20 cellular contexts compared by ENCODE assay signal in the genomic region with DNA sequence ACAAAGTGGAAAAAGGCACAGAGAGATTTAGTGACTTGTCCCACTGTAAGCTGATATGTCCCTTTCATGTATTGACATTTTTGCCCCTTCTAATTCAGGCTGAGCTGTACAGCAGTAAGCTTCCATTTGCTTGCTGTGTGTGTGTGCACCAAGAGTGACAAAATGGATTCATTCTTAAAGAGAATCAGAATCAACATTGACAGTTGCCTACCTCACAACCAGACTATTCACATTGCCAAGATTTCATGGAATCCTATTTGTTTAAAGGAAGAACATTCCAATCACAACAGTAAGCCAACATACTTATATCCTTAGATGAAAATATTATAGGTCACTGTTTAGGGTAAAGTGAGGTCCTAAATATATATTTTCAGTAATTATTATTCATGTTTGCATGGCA.
A peak's percentile ranks its signal among the peaks of the same experiment; 100 is the strongest.
DNase-seq lines count a peak whose midpoint lies in the region; ATAC-seq and TF ChIP-seq lines count a peak whose summit lies in the region.
"Had no signal": no experiment of that assay in that cellular context is flagged by ENCODE, and none has a peak within 500 bp of the region (broad histone marks: within the 10 kb centered on the region; RNA-seq: fewer than 3 reads in every experiment).

No MANE protein-coding gene starts in this region.

- no peaks in the 10 kb centered on the region for H3K27me3 ChIP-seq in right lobe of liver
- peaks cover 6% of the 10 kb centered on the region; the same call in 1 of the 2 replicates for H3K27me3 ChIP-seq in PC-3 (ENCODE audit: low read length)
- H3K27me3 ChIP-seq: BE2C had no signal

- CTCF ChIA-PET in PC-3 (lab: Charles Lee), result no interaction called here

- H3K4me1 ChIP-seq in right lobe of liver (no peaks in the 10 kb centered on the region), PC-3 (ENCODE audit: insufficient read depth, low read length) (no peaks in the 10 kb centered on the region)

- H3K79me2 ChIP-seq in PC-3 (ENCODE audit: low read length), result no peaks in the 10 kb centered on the region

- H3K4me3 ChIP-seq in right lobe of liver (no peak overlapping the region), PC-3 (ENCODE audit: low read length) (no peak overlapping the region)
- H3K4me3 ChIP-seq: PC-9 had no signal

- no peak for TF ChIP-seq POLR2A in right lobe of liver (IDR thresholded peaks at IDR 0.05)

- BruUV-seq in PC-3 (replicated peaks; lab: Mats Ljungman, UMichigan), result no TSS peak

- H3K27ac ChIP-seq in right lobe of liver, result no peak overlapping the region
- H3K27ac ChIP-seq in PC-3 (ENCODE audit: low read length), result no peak overlapping the region
- H3K27ac ChIP-seq: PC-9 had no signal

- H3K9me3 ChIP-seq in right lobe of liver (no peaks in the 10 kb centered on the region), PC-3 (ENCODE audit: low read length) (no peaks in the 10 kb centered on the region)
- H3K9me3 ChIP-seq: BE2C had no signal

- H3K9ac ChIP-seq in PC-3 (ENCODE audit: low read length), result no peak overlapping the region

- POLR2A ChIA-PET in PC-3 (lab: Charles Lee; ENCODE audit: unreplicated experiment), result no interaction called here

- H4K20me1 ChIP-seq in PC-3 (ENCODE audit: low read length), result no peaks in the 10 kb centered on the region

- no peak overlapping the region for H2AFZ ChIP-seq in PC-3 (ENCODE audit: low read length)
- H2AFZ ChIP-seq: PC-9 had no signal

- intact Hi-C loops in right lobe of liver (cut with DNase I) (no loop called here), PC-3 (cut with micrococcal nuclease) (no loop called here)

- H3K9me2 ChIP-seq in PC-3 (replicated peaks; ENCODE audit: low read length), result no peaks in the 10 kb centered on the region

- H3F3A ChIP-seq in PC-3 (ENCODE audit: low read length, unreplicated experiment), result no peaks in the 10 kb centered on the region

- no peak for ATAC-seq in right lobe of liver
- no peak for ATAC-seq in HG02623 (IDR thresholded peaks at IDR 0.05; ENCODE audit: unreplicated experiment)
- ATAC-seq in PC-3, result no peak

- TF ChIP-seq CTCF in right lobe of liver (IDR thresholded peaks at IDR 0.05) (no peak), PC-3 (conservative IDR thresholded peaks at IDR 0.05; ENCODE audit: low read depth, low read length) (no peak)

- H3K4me2 ChIP-seq in PC-3 (ENCODE audit: low read length), result no peak overlapping the region
- H3K4me2 ChIP-seq: PC-9 had no signal

- peak; percentile 15 for DNase-seq in ELR (ENCODE audit: low read depth)
- peak; percentile 44 for DNase-seq in SK-N-DZ (ENCODE audit: low spot score)
- DNase-seq in dedifferentiated amniotic fluid mesenchymal stem cell (ENCODE audit: extremely low spot score), result peak; percentile 51
- DNase-seq in non-pigmented ciliary epithelial cell (ENCODE audit: low read depth), result peak; percentile 26
- no peak for DNase-seq in right lobe of liver
- no peak for DNase-seq in iPS-NIHi11 (ENCODE audit: low spot score)
- DNase-seq in PC-3, result no peak
- DNase-seq: ACHN; BE2C; CD4-positive, alpha-beta memory T cell; DMS79; GDM1; HFFc6; Kasumi-1; NCI-H1930; NCI-H524; NK-92 treated with Interleukin-12 subunit alpha and Interleukin-12 subunit beta, amount 100 ng/mL, for 24 hours; PC-9; Right ventricle myocardium superior had no signal

- H3K36me3 ChIP-seq in right lobe of liver (no peaks in the 10 kb centered on the region), PC-3 (ENCODE audit: low read depth, low read length) (no peaks in the 10 kb centered on the region)
- H3K36me3 ChIP-seq: BE2C had no signal

Comparison
In these comparisons a context has a peak if more than half of its experiments do, and no peak if none do; other contexts are left out.
1. DNase-seq: peak in ELR (single experiment), SK-N-DZ (single experiment), dedifferentiated amniotic fluid mesenchymal stem cell (single experiment) and non-pigmented ciliary epithelial cell (single experiment); none in right lobe of liver (0 of 3), iPS-NIHi11 (single experiment) and PC-3 (single experiment).